In genomic region chr15:72671531-72671930, GRCh38 we compare ENCODE assay signal across 19 cellular contexts. TPM values are rescaled to one million over a fixed set of nuclear protein-coding genes. Genes with fewer than 3 reads are reported as not detected.
"Had no signal": no experiment of that assay in that cellular context is flagged by ENCODE, and none has a peak within 500 bp of the region (broad histone marks: within the 10 kb centered on the region; RNA-seq: fewer than 3 reads in every experiment).

No MANE protein-coding gene starts in this region.

- H3K4me1 ChIP-seq: colonic mucosa, prostate gland, uterus had no signal

- H3K36me3 Mint-ChIP-seq: memory B cell had no signal

- H3K27ac ChIP-seq: ascending aorta, colonic mucosa, prostate gland, right atrium auricular region, transverse colon, uterus had no signal

- H3K4me3 ChIP-seq: colonic mucosa, prostate gland, right atrium auricular region, uterus had no signal

- H3K27me3 ChIP-seq: ascending aorta, colonic mucosa, right atrium auricular region, uterus had no signal

- H3K27ac Mint-ChIP-seq: activated T-cell treated with anti-CD3 and anti-CD28 coated beads, Interleukin-2, amount 50 U/mL, for 72 hours; memory B cell; stimulated activated naive CD8-positive, alpha-beta T cell treated with anti-CD3 and anti-CD28 coated beads, Interleukin-15, Interleukin-2, amounts not matched to agents 100 ng/mL and 50 ng/mL, for 24 hours had no signal

- H3K36me3 ChIP-seq: ascending aorta, colonic mucosa, gastrocnemius medialis, prostate gland, right atrium auricular region, transverse colon, uterus had no signal

- H3K9me3 ChIP-seq: ascending aorta, colonic mucosa, gastrocnemius medialis, prostate gland, right atrium auricular region, transverse colon, uterus had no signal

- H3K9me3 Mint-ChIP-seq: activated T-cell treated with anti-CD3 and anti-CD28 coated beads, Interleukin-2, amount 50 U/mL, for 72 hours; central memory CD8-positive, alpha-beta T cell; memory B cell; stimulated activated naive CD8-positive, alpha-beta T cell treated with anti-CD3 and anti-CD28 coated beads, Interleukin-15, Interleukin-2, amounts not matched to agents 100 ng/mL and 50 ng/mL, for 24 hours had no signal

RNA-seq across cellular contexts. Expression of gene HIGD2B, which starts 14.5 kb away (rescaled TPM):
- total RNA-seq: ascending aorta, colonic mucosa, epithelial cell of proximal tubule, fibroblast of lung, gastrocnemius medialis, liver, osteocyte, right atrium auricular region, skeletal muscle tissue, transverse colon, uterus had no signal
- polyA plus RNA-seq: fibroblast of lung, liver, neural cell had no signal

RNA-seq across cellular contexts. Expression of gene GOLGA6B, which starts 17.0 kb away (rescaled TPM):
- total RNA-seq: activated CD8-positive, alpha-beta memory T cell treated with anti-CD3 and anti-CD28 coated beads for 36 hours; ascending aorta; colonic mucosa; fibroblast of lung; gastrocnemius medialis; mononuclear cell; osteocyte; prostate gland; right atrium auricular region; skeletal muscle tissue; transverse colon; uterus had no signal
- polyA plus RNA-seq: fibroblast of lung, neural cell had no signal
